ENCODE assay signal across 20 cellular contexts in genomic region chr13:112106467-112107141, GRCh38. TPM values are rescaled to one million over a fixed set of nuclear protein-coding genes. Genes with fewer than 3 reads are reported as not detected.
A peak's percentile ranks its signal among the peaks of the same experiment; 100 is the strongest.
DNase-seq lines count a peak whose midpoint lies in the region; ATAC-seq and TF ChIP-seq lines count a peak whose summit lies in the region.
"Had no signal": no experiment of that assay in that cellular context is flagged by ENCODE, and none has a peak within 500 bp of the region (broad histone marks: within the 10 kb centered on the region; RNA-seq: fewer than 3 reads in every experiment).

No MANE protein-coding gene starts in this region.

- peak overlapping the region in 1 of 59 donors; percentile 38 for H3K27ac ChIP-seq in dorsolateral prefrontal cortex
- H3K27ac ChIP-seq: thyroid gland had no signal

- DNase-seq in H7 (peak; percentile 79), dorsolateral prefrontal cortex (peak in 7 of 10 donors; percentile 45 to 73 (median 54)), iPS-NIHi11 (ENCODE audit: low spot score) (peak; percentile 50), pons (ENCODE audit: low spot score) (peak; percentile 72), RPMI8226 (no peak), NCI-H2227 (lab: John Stamatoyannopoulos, UW; ENCODE audit: unreplicated experiment) (no peak), NCI-H2029 treated with DMSO at 0.1 percent for 48 hours (lab: John Stamatoyannopoulos, UW) (no peak)
- DNase-seq: activated CD4-positive, alpha-beta T cell treated with anti-CD3 and anti-CD28 coated beads for 4 hours; activated naive CD4-positive, alpha-beta T cell treated with anti-CD3 and anti-CD28 coated beads, Interleukin-2, amount 50 U/mL, for 16 hours; effector CD8-positive, alpha-beta T cell; kidney glomerular epithelial cell; MG63; SHP77 treated with DMSO at 0.1 percent for 48 hours; stimulated activated CD4-positive, alpha-beta T cell treated with anti-CD3 and anti-CD28 coated beads, Interleukin-2, amount 100 ng/mL, for 24 hours; stimulated activated CD8-positive, alpha-beta memory T cell treated with anti-CD3 and anti-CD28 coated beads, Interleukin-4, amount 100 ng/mL, for 48 hours had no signal

- peak in 15 of 56 donors; percentile 7 to 42 (median 16) for TF ChIP-seq CTCF in dorsolateral prefrontal cortex (IDR thresholded peaks at IDR 0.05 in 54 of 56, conservative IDR thresholded peaks at IDR 0.05 in 2 of 56; ENCODE audit: low read depth in 1 of 56, partially characterized antibody in 56 of 56)

- ATAC-seq in HG03457 (IDR thresholded peaks at IDR 0.05; ENCODE audit: unreplicated experiment), result no peak

- peak overlapping the region; percentile 0; the same call in 1 of the 2 replicates for H3K4me3 ChIP-seq in H7 (ENCODE audit: insufficient read depth, low read depth, low read length)
- peak overlapping the region in 38 of 59 donors; percentile 6 to 57 (median 30) for H3K4me3 ChIP-seq in dorsolateral prefrontal cortex
- H3K4me3 ChIP-seq: MG63, thyroid gland had no signal

- intact Hi-C loops in dorsolateral prefrontal cortex (cut with DNase I), result no loop called here

- H3K27me3 ChIP-seq in H7 (ENCODE audit: control insufficient read depth, insufficient read depth, low read length) (peaks cover 73% of the 10 kb centered on the region), dorsolateral prefrontal cortex (peaks cover 0 to 89% (median 57%) of the 10 kb centered on the region in 45 donors)

- H3K36me3 ChIP-seq in H7 (replicated peaks; ENCODE audit: control insufficient read depth, insufficient read depth, low read length), result no peaks in the 10 kb centered on the region
- H3K36me3 ChIP-seq: MG63, thyroid gland had no signal

RNA-seq across cellular contexts. Expression of gene SOX1, which starts 39.7 kb away (rescaled TPM):
- total RNA-seq in H7 (2014; rRNA removed; shearing (Covaris generic)), result 0.15 TPM in 1 of 2 replicates, not detected in the other
- 1 to 10 TPM; 1.9 to 8.0 (median 4.2) TPM for total RNA-seq in dorsolateral prefrontal cortex
- total RNA-seq: bronchial epithelial cell, HT-29, renal cortical epithelial cell had no signal

Comparison
In these comparisons a context has a peak if more than half of its experiments do, and no peak if none do; other contexts are left out.
1. DNase-seq: peak in H7 (single experiment), dorsolateral prefrontal cortex (7 of 10), iPS-NIHi11 (single experiment) and pons (single experiment); none in RPMI8226 (single experiment), NCI-H2227 (single experiment) and NCI-H2029 treated with DMSO at 0.1 percent for 48 hours (single experiment).